23 cellular contexts compared by ENCODE assay signal in genomic region chr16:9859706-9860105, GRCh38.
"Had no signal": no experiment of that assay in that cellular context is flagged by ENCODE, and none has a peak within 500 bp of the region (broad histone marks: within the 10 kb centered on the region; RNA-seq: fewer than 3 reads in every experiment).

No MANE protein-coding gene starts in this region.

- H3K9me3 ChIP-seq: colonic mucosa, esophagus squamous epithelium, gastroesophageal sphincter, heart left ventricle, left lung, prostate gland, sigmoid colon, testis, upper lobe of left lung had no signal

- H3K4me1 ChIP-seq: colonic mucosa, esophagus squamous epithelium, foreskin keratinocyte, gastroesophageal sphincter, left lung, neural progenitor cell, prostate gland, sigmoid colon, testis, tibial nerve, upper lobe of left lung had no signal

- DNase-seq: colonic mucosa; effector memory CD8-positive, alpha-beta T cell; erythroblast; esophagus squamous epithelium; foreskin keratinocyte; heart left ventricle; left cardiac atrium; left lung; mesendoderm; midbrain; naive thymus-derived CD4-positive, alpha-beta T cell; right cardiac atrium; sigmoid colon; stimulated activated CD4-positive, alpha-beta T cell treated with anti-CD3 and anti-CD28 coated beads, Interleukin-4, amount 100 ng/mL, for 4 hours; stimulated activated naive CD8-positive, alpha-beta T cell treated with anti-CD3 and anti-CD28 coated beads, Interleukin-15, Interleukin-2, amounts not matched to agents 100 U/mL and 50 U/mL, for 24 hours; substantia nigra; testis; upper lobe of left lung had no signal

- H3K9ac ChIP-seq: neural progenitor cell had no signal

- H3K4me3 ChIP-seq: colonic mucosa, esophagus squamous epithelium, gastroesophageal sphincter, heart left ventricle, hepatocyte, left lung, neural progenitor cell, prostate gland, sigmoid colon, testis, tibial nerve, upper lobe of left lung had no signal

- H2AFZ ChIP-seq: hepatocyte, neural progenitor cell had no signal

- H3K27me3 ChIP-seq: colonic mucosa, esophagus squamous epithelium, foreskin keratinocyte, gastroesophageal sphincter, heart left ventricle, hepatocyte, left lung, neural progenitor cell, sigmoid colon, testis, tibial nerve, upper lobe of left lung had no signal

- H3K4me2 ChIP-seq: hepatocyte, neural progenitor cell had no signal

- H3K27ac ChIP-seq: colonic mucosa, esophagus squamous epithelium, foreskin keratinocyte, gastroesophageal sphincter, heart left ventricle, hepatocyte, left lung, neural progenitor cell, prostate gland, sigmoid colon, testis, tibial nerve, upper lobe of left lung had no signal

- H3K79me2 ChIP-seq: hepatocyte had no signal

- H3K36me3 ChIP-seq: colonic mucosa, esophagus squamous epithelium, gastroesophageal sphincter, heart left ventricle, left lung, neural progenitor cell, prostate gland, sigmoid colon, tibial nerve, upper lobe of left lung had no signal
